10 cellular contexts compared by ENCODE assay signal in genomic region chr5:178284095-178284675, GRCh38. TPM values are rescaled to one million over a fixed set of nuclear protein-coding genes. Genes with fewer than 3 reads are reported as not detected.
DNase-seq lines count a peak whose midpoint lies in the region; ATAC-seq, FAIRE-seq and TF ChIP-seq lines count a peak whose summit lies in the region.
"Had no signal": no experiment of that assay in that cellular context is flagged by ENCODE, and none has a peak within 500 bp of the region (broad histone marks: within the 10 kb centered on the region; RNA-seq: fewer than 3 reads in every experiment).

No MANE protein-coding gene starts in this region.

- peak; percentile 66 to 74 for TF ChIP-seq RAD21 in liver (IDR thresholded peaks at IDR 0.05)

- H3K4me3 ChIP-seq in astrocyte (ENCODE audit: insufficient read depth, low read depth, low read length) (no peak overlapping the region), liver (ENCODE audit: low read depth in 1 of 3, low read length in 3 of 3) (no peak overlapping the region), ovary (no peak overlapping the region)

- no peak overlapping the region for H2AFZ ChIP-seq in astrocyte (ENCODE audit: low read depth, low read length)

- TF ChIP-seq POLR2A in ovary (IDR thresholded peaks at IDR 0.05): no peak

- H4K20me1 ChIP-seq in astrocyte (ENCODE audit: insufficient read depth, low read length): no peaks in the 10 kb centered on the region

- H3K9ac ChIP-seq in astrocyte (ENCODE audit: low read length) (no peak overlapping the region), liver (ENCODE audit: low read depth in 1 of 2, low read length in 2 of 2) (no peak overlapping the region)

- no peak for DNase-seq in CD14-positive monocyte (ENCODE audit: low spot score)
- peak; percentile 18 for DNase-seq in KG1 (lab: John Stamatoyannopoulos, UW)
- DNase-seq in astrocyte (ENCODE audit: low read depth): no peak
- no peak for DNase-seq in ovary
- no peak for DNase-seq in inferior parietal cortex (ENCODE audit: extremely low spot score)
- DNase-seq: activated T-cell treated with anti-CD3 and anti-CD28 coated beads, Interleukin-2, amount 50 U/mL, for 24 hours; kidney glomerular epithelial cell had no signal

- H3K27ac Mint-ChIP-seq in CD14-positive monocyte: no peak overlapping the region
- H3K27ac Mint-ChIP-seq in astrocyte (ENCODE audit: unreplicated experiment): no peak overlapping the region
- H3K27ac Mint-ChIP-seq: activated T-cell treated with anti-CD3 and anti-CD28 coated beads, Interleukin-2, amount 50 U/mL, for 24 hours had no signal

- H3K27ac ChIP-seq in astrocyte (ENCODE audit: low read depth, low read length) (no peak overlapping the region), liver (ENCODE audit: low read depth in 1 of 2, low read length in 2 of 2) (peak overlapping the region in 1 of 2 donors; percentile 46), ovary (no peak overlapping the region)

- H3K27me3 Mint-ChIP-seq in CD14-positive monocyte (ENCODE audit: low read depth in 3 of 3) (peaks cover 0 to 3% (median under 1%) of the 10 kb centered on the region in 3 donors), astrocyte (ENCODE audit: low read depth, unreplicated experiment) (peaks cover 62% of the 10 kb centered on the region)

- peaks cover 21% of the 10 kb centered on the region for H3K4me1 Mint-ChIP-seq in CD14-positive monocyte
- no peaks in the 10 kb centered on the region for H3K4me1 Mint-ChIP-seq in astrocyte (ENCODE audit: low read depth, unreplicated experiment)

- H3K9me3 Mint-ChIP-seq in CD14-positive monocyte: peaks cover 4 to 9% (median 6%) of the 10 kb centered on the region in 7 donors
- no peaks in the 10 kb centered on the region for H3K9me3 Mint-ChIP-seq in astrocyte (ENCODE audit: unreplicated experiment)

- intact Hi-C loops in CD14-positive monocyte (cut with micrococcal nuclease): loop anchor here in 1 of 2 donors (2.0 to 5.0 kb wide), 2 partner anchors 267 to 558 kb away; no protein-coding TSS in a partner anchor
- intact Hi-C loops in ovary (cut with DNase I): loop anchor here in 3 of 4 donors (5.0 to 10.0 kb wide), 3 partner anchors 171 to 271 kb away; no protein-coding TSS in a partner anchor

- peak; percentile 86 for TF ChIP-seq CTCF in CD14-positive monocyte (IDR thresholded peaks at IDR 0.05)
- TF ChIP-seq CTCF in astrocyte (IDR thresholded peaks at IDR 0.05; ENCODE audit: insufficient read depth, low read depth, low read length): peak; percentile 48
- peak; percentile 67 for TF ChIP-seq CTCF in liver (IDR thresholded peaks at IDR 0.05; ENCODE audit: low read depth, low read length, missing input control)
- TF ChIP-seq CTCF in ovary (IDR thresholded peaks at IDR 0.05): no peak

- H3K9me3 ChIP-seq in astrocyte (ENCODE audit: insufficient read depth, low read depth, low read length) (peaks cover 4% of the 10 kb centered on the region), liver (ENCODE audit: control insufficient read depth in 4 of 4, low read length in 3 of 4) (peaks cover 0 to 4% (median 2%) of the 10 kb centered on the region in 4 donors), ovary (no peaks in the 10 kb centered on the region)

- H3K4me1 ChIP-seq in astrocyte (ENCODE audit: insufficient read depth, low read length) (no peaks in the 10 kb centered on the region), liver (ENCODE audit: control insufficient read depth in 4 of 4, insufficient read depth in 4 of 4, low read length in 3 of 4) (peaks cover 0 to 11% (median 5%) of the 10 kb centered on the region in 4 donors), ovary (ENCODE audit: insufficient read depth) (no peaks in the 10 kb centered on the region)

- no peak for TF ChIP-seq EP300 in ovary (IDR thresholded peaks at IDR 0.05)

- H3K27me3 ChIP-seq in astrocyte (ENCODE audit: insufficient read depth, low read length): no peaks in the 10 kb centered on the region
- no peaks in the 10 kb centered on the region for H3K27me3 ChIP-seq in liver (ENCODE audit: control insufficient read depth in 4 of 4, insufficient read depth in 4 of 4, low read length in 3 of 4)
- H3K27me3 ChIP-seq in ovary: no peaks in the 10 kb centered on the region

- H3K36me3 Mint-ChIP-seq in CD14-positive monocyte (no peaks in the 10 kb centered on the region), astrocyte (ENCODE audit: low read depth, unreplicated experiment) (peaks cover under 1% of the 10 kb centered on the region)

- no peak overlapping the region for H3K4me2 ChIP-seq in astrocyte (ENCODE audit: low read length)

- no peak for FAIRE-seq in astrocyte (lab: Jason Lieb, UNC)

- ATAC-seq in HG03460 (IDR thresholded peaks at IDR 0.05; ENCODE audit: unreplicated experiment) (no peak), HG03135 (IDR thresholded peaks at IDR 0.05; ENCODE audit: unreplicated experiment) (no peak)

- WGBS in liver: 49% methylated on average over 3 of the region's 3 CpGs
- 47 to 53% (median 50%) methylated on average over 3 of the region's 3 CpGs for WGBS in ovary, 3 donors

- H3K4me3 Mint-ChIP-seq in CD14-positive monocyte: no peak overlapping the region
- no peak overlapping the region for H3K4me3 Mint-ChIP-seq in astrocyte (ENCODE audit: unreplicated experiment)
- H3K4me3 Mint-ChIP-seq: activated T-cell treated with anti-CD3 and anti-CD28 coated beads, Interleukin-2, amount 50 U/mL, for 24 hours had no signal

- H3K79me2 ChIP-seq in astrocyte (ENCODE audit: insufficient read depth, low read length): no peaks in the 10 kb centered on the region

- no peaks in the 10 kb centered on the region for H3K36me3 ChIP-seq in astrocyte (ENCODE audit: insufficient read depth, low read length)
- H3K36me3 ChIP-seq in liver (ENCODE audit: control insufficient read depth in 4 of 4, insufficient read depth in 3 of 4, low read depth in 1 of 4, low read length in 3 of 4): no peaks in the 10 kb centered on the region
- no peaks in the 10 kb centered on the region for H3K36me3 ChIP-seq in ovary

TF ChIP-seq in liver, 16 proteins besides CTCF, POLR2A, EP300 and RAD21:
- TF ChIP-seq YY1 (IDR thresholded peaks at IDR 0.05): no peak

RNA-seq across cellular contexts. Expression of gene PHYKPL, which starts 51.6 kb away (rescaled TPM):
- polyA plus RNA-seq in CD14-positive monocyte: 10 to 100 TPM; 39.2 to 43.0 TPM
- total RNA-seq in astrocyte: 26.5 and 27.5 TPM in 2 replicates
- total RNA-seq in liver: 100 to 1,000 TPM in 1 of 2 donors, 10 to 100 TPM in 1; 25.6 to 103 TPM
- polyA plus RNA-seq in liver: 10 to 100 TPM; 38.3 to 51.7 TPM
- total RNA-seq in ovary: 10 to 100 TPM; 41.7 to 93.3 (median 62.7) TPM
- 10 to 100 TPM; 31.8 to 46.8 TPM for polyA plus RNA-seq in ovary

Comparison
In these comparisons a context has a peak if more than half of its experiments do, and no peak if none do; other contexts are left out.
1. CTCF ChIP-seq: peak in CD14-positive monocyte (single experiment), astrocyte (single experiment) and liver (single experiment); none in ovary (0 of 3).